Comparison of ENCODE assay signal across 23 cellular contexts in the genomic region with DNA sequence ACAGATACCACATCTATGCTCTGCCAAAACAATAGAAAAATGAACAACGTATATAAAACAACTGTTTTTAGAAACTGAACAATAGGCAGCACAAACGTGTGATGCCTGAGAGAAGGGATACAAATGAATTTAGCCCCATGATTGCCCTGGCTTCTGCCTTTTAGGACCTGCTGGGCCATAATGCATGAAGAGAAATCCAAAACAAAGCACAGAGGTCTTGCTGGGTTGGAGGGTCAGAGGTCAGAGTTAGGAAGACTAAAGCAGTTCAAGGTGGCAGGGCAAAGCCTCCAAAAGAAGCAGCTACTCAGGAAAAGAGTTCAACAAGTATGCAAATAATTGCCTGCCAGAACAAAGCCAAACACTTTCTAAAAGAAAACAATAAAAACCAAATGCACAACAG.
"Had no signal": no experiment of that assay in that cellular context is flagged by ENCODE, and none has a peak within 500 bp of the region (broad histone marks: within the 10 kb centered on the region; RNA-seq: fewer than 3 reads in every experiment).

No MANE protein-coding gene starts in this region.

- ATAC-seq: Panc1, Right ventricle myocardium inferior, T-cell had no signal

- DNase-seq: activated CD4-positive, alpha-beta memory T cell treated with anti-CD3 and anti-CD28 coated beads, Interleukin-2, amount 10 ng/mL, durations not matched to agents 7 days and 5 days; activated CD4-positive, alpha-beta T cell treated with anti-CD3 and anti-CD28 coated beads, Interleukin-2, amount 10 ng/mL, durations not matched to agents 7 days and 5 days; activated CD4-positive, CD25-positive, alpha-beta regulatory T cell; activated CD8-positive, alpha-beta memory T cell treated with anti-CD3 and anti-CD28 coated beads, Interleukin-2, amount 50 U/mL, for 4 hours; activated naive CD4-positive, alpha-beta T cell treated with anti-CD3 and anti-CD28 coated beads, Interleukin-2, amount 50 U/mL, for 16 hours; activated naive CD8-positive, alpha-beta T cell treated with anti-CD3 and anti-CD28 coated beads, Interleukin-2, amount 10 ng/mL, durations not matched to agents 7 days and 5 days; adrenal gland; anterior cingulate cortex; MM.1S; NCI-H1105 treated with DMSO at 0.1 percent for 48 hours; NCI-H1436 treated with DMSO at 0.1 percent for 48 hours; NCI-H187 treated with DMSO at 0.1 percent for 48 hours; NCI-H2081 treated with DMSO at 0.1 percent for 48 hours; NCI-H446 treated with DMSO at 0.1 percent for 48 hours; NCI-H82; OCI-M1; RPMI8226; T-cell; T-helper 2 cell; T1000 had no signal

- H3K9me3 ChIP-seq: adrenal gland had no signal

- H3K27ac ChIP-seq: adrenal gland had no signal

- H3K27me3 ChIP-seq: adrenal gland had no signal

- H3K4me3 ChIP-seq: adrenal gland, SK-N-MC had no signal

- H3K36me3 ChIP-seq: adrenal gland had no signal
